ENCODE assay signal across 26 cellular contexts in the genomic region with DNA sequence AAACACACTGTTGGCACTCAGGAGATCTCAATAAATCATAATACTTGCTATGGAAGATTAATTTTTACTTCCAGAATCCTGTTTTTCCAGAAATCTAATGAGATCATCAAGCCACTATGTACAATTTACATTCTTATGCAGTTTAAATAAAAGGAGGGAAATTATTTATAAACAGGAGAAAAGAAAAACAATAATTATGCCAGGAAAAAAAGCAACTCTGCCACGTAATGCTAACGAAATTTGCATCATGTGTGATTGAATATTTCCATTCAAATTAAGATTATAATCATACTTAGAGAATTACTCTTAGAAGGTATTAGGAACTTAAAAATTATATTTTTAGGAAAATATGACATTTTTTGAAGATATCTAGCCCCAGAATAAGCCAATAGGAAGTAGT. TPM values are rescaled to one million over a fixed set of nuclear protein-coding genes. Genes with fewer than 3 reads are reported as not detected.
"Had no signal": no experiment of that assay in that cellular context is flagged by ENCODE, and none has a peak within 500 bp of the region (broad histone marks: within the 10 kb centered on the region; RNA-seq: fewer than 3 reads in every experiment).

No MANE protein-coding gene starts in this region.

- DNase-seq: activated CD4-positive, alpha-beta memory T cell treated with anti-CD3 and anti-CD28 coated beads, Interleukin-2, amount 10 ng/mL, durations not matched to agents 7 days and 5 days; activated CD4-positive, alpha-beta T cell treated with anti-CD3 and anti-CD28 coated beads, Interleukin-2, amount 10 ng/mL, durations not matched to agents 24 days and 14 days; activated CD4-positive, CD25-positive, alpha-beta regulatory T cell treated with anti-CD3 and anti-CD28 coated beads, Interleukin-2, amount 50 U/mL, for 72 hours; activated CD8-positive, alpha-beta memory T cell treated with anti-CD3 and anti-CD28 coated beads, Interleukin-2, amount 50 U/mL, for 48 hours; activated gamma-delta T cell; activated naive CD4-positive, alpha-beta T cell treated with anti-CD3 and anti-CD28 coated beads, Interleukin-2, amount 10 ng/mL, durations not matched to agents 7 days and 5 days; activated naive CD8-positive, alpha-beta T cell treated with anti-CD3 and anti-CD28 coated beads, Interleukin-2, amount 10 ng/mL, durations not matched to agents 7 days and 5 days; activated T-cell treated with anti-CD3 and anti-CD28 coated beads, Interleukin-2, amount 50 U/mL, for 24 hours; amniotic stem cell; brain microvascular endothelial cell; cortex of kidney; foreskin fibroblast; hippocampal formation; left cardiac atrium; mammary epithelial cell; midbrain; naive thymus-derived CD8-positive, alpha-beta T cell; occipital lobe; stimulated activated CD4-positive, alpha-beta T cell treated with anti-CD3 and anti-CD28 coated beads, Interleukin-2, amount 100 ng/mL, for 48 hours; stimulated activated naive CD4-positive, alpha-beta T cell treated with Interleukin-2 at 50 U/mL for 16 hours; T-helper 17 cell; T1000; transverse colon; WERI-Rb-1 had no signal

- H3K27ac Mint-ChIP-seq: activated CD4-positive, alpha-beta memory T cell treated with anti-CD3 and anti-CD28 coated beads, Interleukin-2, amount 10 ng/mL, durations not matched to agents 7 days and 5 days; activated CD4-positive, alpha-beta T cell treated with anti-CD3 and anti-CD28 coated beads, Interleukin-2, amount 10 ng/mL, durations not matched to agents 24 days and 14 days; activated naive CD4-positive, alpha-beta T cell treated with anti-CD3 and anti-CD28 coated beads, Interleukin-2, amount 10 ng/mL, durations not matched to agents 7 days and 5 days; activated naive CD8-positive, alpha-beta T cell treated with anti-CD3 and anti-CD28 coated beads, Interleukin-2, amount 10 ng/mL, durations not matched to agents 7 days and 5 days; activated T-cell treated with anti-CD3 and anti-CD28 coated beads, Interleukin-2, amount 50 U/mL, for 24 hours; naive thymus-derived CD8-positive, alpha-beta T cell; T-helper 17 cell had no signal

- H3K27me3 ChIP-seq: brain microvascular endothelial cell, esophagus muscularis mucosa, transverse colon had no signal

- H3K9me3 Mint-ChIP-seq: activated CD4-positive, alpha-beta memory T cell treated with anti-CD3 and anti-CD28 coated beads, Interleukin-2, amount 10 ng/mL, durations not matched to agents 7 days and 5 days; activated CD4-positive, alpha-beta T cell treated with anti-CD3 and anti-CD28 coated beads, Interleukin-2, amount 10 ng/mL, durations not matched to agents 24 days and 14 days; activated naive CD4-positive, alpha-beta T cell treated with anti-CD3 and anti-CD28 coated beads, Interleukin-2, amount 10 ng/mL, durations not matched to agents 7 days and 5 days; activated naive CD8-positive, alpha-beta T cell treated with anti-CD3 and anti-CD28 coated beads, Interleukin-2, amount 10 ng/mL, durations not matched to agents 7 days and 5 days; activated T-cell treated with anti-CD3 and anti-CD28 coated beads, Interleukin-2, amount 50 U/mL, for 24 hours; neural crest cell had no signal

- H3K36me3 Mint-ChIP-seq: activated naive CD4-positive, alpha-beta T cell treated with anti-CD3 and anti-CD28 coated beads, Interleukin-2, amount 10 ng/mL, durations not matched to agents 7 days and 5 days; activated naive CD8-positive, alpha-beta T cell treated with anti-CD3 and anti-CD28 coated beads, Interleukin-2, amount 10 ng/mL, durations not matched to agents 7 days and 5 days; naive thymus-derived CD8-positive, alpha-beta T cell had no signal

- ATAC-seq: naive thymus-derived CD8-positive, alpha-beta T cell; T-helper 17 cell had no signal

- H3K4me1 Mint-ChIP-seq: activated naive CD4-positive, alpha-beta T cell treated with anti-CD3 and anti-CD28 coated beads, Interleukin-2, amount 10 ng/mL, durations not matched to agents 7 days and 5 days; neural crest cell had no signal

- H3K9me3 ChIP-seq: esophagus muscularis mucosa, transverse colon had no signal

- H3K36me3 ChIP-seq: brain microvascular endothelial cell, transverse colon had no signal

- H3K27ac ChIP-seq: brain microvascular endothelial cell, WERI-Rb-1 had no signal

- H3K4me3 ChIP-seq: esophagus muscularis mucosa, transverse colon had no signal

- H3K4me3 Mint-ChIP-seq: activated CD4-positive, alpha-beta memory T cell treated with anti-CD3 and anti-CD28 coated beads, Interleukin-2, amount 10 ng/mL, durations not matched to agents 7 days and 5 days; activated CD4-positive, alpha-beta T cell treated with anti-CD3 and anti-CD28 coated beads, Interleukin-2, amount 10 ng/mL, durations not matched to agents 24 days and 14 days; activated naive CD4-positive, alpha-beta T cell treated with anti-CD3 and anti-CD28 coated beads, Interleukin-2, amount 10 ng/mL, durations not matched to agents 7 days and 5 days; activated naive CD8-positive, alpha-beta T cell treated with anti-CD3 and anti-CD28 coated beads, Interleukin-2, amount 10 ng/mL, durations not matched to agents 7 days and 5 days; activated T-cell treated with anti-CD3 and anti-CD28 coated beads, Interleukin-2, amount 50 U/mL, for 24 hours; naive thymus-derived CD8-positive, alpha-beta T cell; neural crest cell; T-helper 17 cell had no signal

RNA-seq across cellular contexts. Expression of a gene that starts 13.0 kb away (rescaled TPM):
- total RNA-seq: naive thymus-derived CD8-positive, alpha-beta T cell had no signal
